1 cellular context compared by ENCODE assay signal in the genomic region with DNA sequence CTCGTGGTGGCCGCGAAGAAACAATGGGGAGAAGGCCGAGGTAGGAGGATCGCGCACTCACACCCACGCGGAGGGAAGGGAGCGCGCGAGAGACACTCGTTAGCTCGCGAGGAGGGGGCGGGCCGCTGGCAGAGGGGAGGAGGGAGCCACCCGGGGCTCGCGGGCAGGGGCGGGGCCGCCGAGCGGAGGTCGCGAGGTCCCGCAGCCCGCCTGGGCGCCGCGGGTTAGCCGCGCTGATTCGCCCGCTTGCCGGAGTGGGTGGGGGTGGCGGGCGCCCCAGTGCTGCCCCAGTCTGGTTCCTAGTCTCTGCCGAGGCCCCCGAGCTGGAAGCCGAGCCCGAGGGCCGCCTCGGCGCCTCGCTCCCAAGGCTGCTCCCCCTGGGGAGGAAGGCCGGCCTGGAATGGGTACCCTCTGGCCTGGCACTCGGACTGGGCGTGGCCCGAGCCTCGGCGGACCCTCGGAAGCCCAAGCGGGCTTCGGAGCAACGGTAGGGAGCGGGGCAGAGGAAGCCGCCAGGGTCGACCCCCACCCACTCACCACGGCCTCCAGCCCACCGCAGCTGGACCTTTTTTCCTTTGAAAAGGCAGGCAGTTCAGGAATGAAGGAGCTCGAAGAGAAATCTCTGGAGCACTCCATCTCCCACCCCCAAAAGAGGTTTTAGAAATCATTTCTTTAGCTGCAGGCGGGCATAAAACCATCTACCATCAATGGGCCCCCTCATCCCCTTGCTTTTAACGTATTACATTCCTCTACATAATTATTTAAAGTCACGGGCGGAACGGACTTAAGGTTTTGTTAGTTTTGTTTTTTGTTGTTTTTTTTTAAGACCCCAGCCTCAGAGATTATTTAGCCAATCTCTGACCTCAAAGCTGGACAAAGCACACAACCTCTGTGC.
TF ChIP-seq lines count a peak whose summit lies in the region.

No MANE protein-coding gene starts in this region.

TF ChIP-seq in HEK293, 187 proteins besides CTCF, POLR2A, EP300 and RAD21 (continued from another document and continues in another):
- no peak for TF ChIP-seq ZSCAN5A (tag by site-specific recombination; IDR thresholded peaks at IDR 0.05)
- TF ChIP-seq ZNF610 (tag by site-specific recombination; IDR thresholded peaks at IDR 0.05; ENCODE audit: borderline replicate concordance), result no peak
- TF ChIP-seq KLF1 (tag by site-specific recombination; IDR thresholded peaks at IDR 0.05), result peak; percentile 63
- no peak; the same call in 1 of the 2 replicates for TF ChIP-seq GLIS1 (tag by site-specific recombination; IDR thresholded peaks at IDR 0.05)
- TF ChIP-seq PRDM4 (tag by site-specific recombination; IDR thresholded peaks at IDR 0.05), result 0 out of 2 replicates have a peak, but pooled peaks have one; percentile 15
- TF ChIP-seq BCL11B (tag by site-specific recombination; IDR thresholded peaks at IDR 0.05; ENCODE audit: low read depth), result peak; percentile 57; the same call in 1 of the 2 replicates
- TF ChIP-seq ZNF670 (tag by site-specific recombination; IDR thresholded peaks at IDR 0.05; ENCODE audit: low read depth), result no peak
- no peak for TF ChIP-seq ZNF18 (tag by site-specific recombination; IDR thresholded peaks at IDR 0.05)
- TF ChIP-seq ZNF555 (tag by site-specific recombination; conservative IDR thresholded peaks at IDR 0.05), result no peak
- peak; percentile 27; the same call in 1 of the 2 replicates for TF ChIP-seq KLF10 (tag by site-specific recombination; IDR thresholded peaks at IDR 0.05)
- peak; percentile 81 for TF ChIP-seq ZBTB8A (tag by site-specific recombination; IDR thresholded peaks at IDR 0.05)
- no peak for TF ChIP-seq ZNF114 (tag by site-specific recombination; IDR thresholded peaks at IDR 0.05)
- no peak for TF ChIP-seq ZNF302 (tag by site-specific recombination; IDR thresholded peaks at IDR 0.05; ENCODE audit: low read depth)
- TF ChIP-seq ZNF658 (tag by site-specific recombination; IDR thresholded peaks at IDR 0.05), result no peak
- TF ChIP-seq ZNF350 (tag by site-specific recombination; IDR thresholded peaks at IDR 0.05), result no peak
- TF ChIP-seq IKZF3 (tag by site-specific recombination; IDR thresholded peaks at IDR 0.05), result peak; percentile 51; the same call in 1 of the 2 replicates
- TF ChIP-seq ZSCAN30 (tag by site-specific recombination; IDR thresholded peaks at IDR 0.05), result peak; percentile 86; the same call in 1 of the 2 replicates
- TF ChIP-seq KLF17 (tag by site-specific recombination; IDR thresholded peaks at IDR 0.05), result no peak
- peak; percentile 88 for TF ChIP-seq ZNF335 (tag by site-specific recombination; conservative IDR thresholded peaks at IDR 0.05)
- no peak for TF ChIP-seq ZNF146 (tag by site-specific recombination; IDR thresholded peaks at IDR 0.05)
- no peak for TF ChIP-seq ZFP37 (tag by site-specific recombination; IDR thresholded peaks at IDR 0.05)
- TF ChIP-seq, protein P1, sequence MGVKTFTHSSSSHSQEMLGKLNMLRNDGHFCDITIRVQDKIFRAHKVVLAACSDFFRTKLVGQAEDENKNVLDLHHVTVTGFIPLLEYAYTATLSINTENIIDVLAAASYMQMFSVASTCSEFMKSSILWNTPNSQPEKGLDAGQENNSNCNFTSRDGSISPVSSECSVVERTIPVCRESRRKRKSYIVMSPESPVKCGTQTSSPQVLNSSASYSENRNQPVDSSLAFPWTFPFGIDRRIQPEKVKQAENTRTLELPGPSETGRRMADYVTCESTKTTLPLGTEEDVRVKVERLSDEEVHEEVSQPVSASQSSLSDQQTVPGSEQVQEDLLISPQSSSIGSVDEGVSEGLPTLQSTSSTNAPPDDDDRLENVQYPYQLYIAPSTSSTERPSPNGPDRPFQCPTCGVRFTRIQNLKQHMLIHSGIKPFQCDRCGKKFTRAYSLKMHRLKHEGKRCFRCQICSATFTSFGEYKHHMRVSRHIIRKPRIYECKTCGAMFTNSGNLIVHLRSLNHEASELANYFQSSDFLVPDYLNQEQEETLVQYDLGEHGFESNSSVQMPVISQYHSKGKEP (tag by site-specific recombination; IDR thresholded peaks at IDR 0.05), result 0 out of 2 replicates have a peak, but pooled peaks have one; percentile 12
- peak; percentile 50; the same call in 1 of the 2 replicates for TF ChIP-seq ZNF423 (tag by site-specific recombination; IDR thresholded peaks at IDR 0.05)
- TF ChIP-seq RBAK (tag by site-specific recombination; IDR thresholded peaks at IDR 0.05), result 0 out of 2 replicates have a peak, but pooled peaks have one; percentile 0
- TF ChIP-seq ZNF529 (tag by site-specific recombination; IDR thresholded peaks at IDR 0.05; ENCODE audit: insufficient replicate concordance), result no peak
- TF ChIP-seq ZNF792 (tag by site-specific recombination; IDR thresholded peaks at IDR 0.05), result no peak
- no peak for TF ChIP-seq ZNF76 (tag by site-specific recombination; IDR thresholded peaks at IDR 0.05; ENCODE audit: borderline replicate concordance, low read depth)
- TF ChIP-seq ZNF155 (tag by site-specific recombination; IDR thresholded peaks at IDR 0.05), result no peak
- TF ChIP-seq, protein P2, sequence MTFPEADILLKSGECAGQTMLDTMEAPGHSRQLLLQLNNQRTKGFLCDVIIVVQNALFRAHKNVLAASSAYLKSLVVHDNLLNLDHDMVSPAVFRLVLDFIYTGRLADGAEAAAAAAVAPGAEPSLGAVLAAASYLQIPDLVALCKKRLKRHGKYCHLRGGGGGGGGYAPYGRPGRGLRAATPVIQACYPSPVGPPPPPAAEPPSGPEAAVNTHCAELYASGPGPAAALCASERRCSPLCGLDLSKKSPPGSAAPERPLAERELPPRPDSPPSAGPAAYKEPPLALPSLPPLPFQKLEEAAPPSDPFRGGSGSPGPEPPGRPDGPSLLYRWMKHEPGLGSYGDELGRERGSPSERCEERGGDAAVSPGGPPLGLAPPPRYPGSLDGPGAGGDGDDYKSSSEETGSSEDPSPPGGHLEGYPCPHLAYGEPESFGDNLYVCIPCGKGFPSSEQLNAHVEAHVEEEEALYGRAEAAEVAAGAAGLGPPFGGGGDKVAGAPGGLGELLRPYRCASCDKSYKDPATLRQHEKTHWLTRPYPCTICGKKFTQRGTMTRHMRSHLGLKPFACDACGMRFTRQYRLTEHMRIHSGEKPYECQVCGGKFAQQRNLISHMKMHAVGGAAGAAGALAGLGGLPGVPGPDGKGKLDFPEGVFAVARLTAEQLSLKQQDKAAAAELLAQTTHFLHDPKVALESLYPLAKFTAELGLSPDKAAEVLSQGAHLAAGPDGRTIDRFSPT (tag by site-specific recombination; IDR thresholded peaks at IDR 0.05), result peak; percentile 85; the same call in 1 of the 2 replicates
- no peak for TF ChIP-seq GLI4 (tag by site-specific recombination; IDR thresholded peaks at IDR 0.05)
- TF ChIP-seq, protein P3, sequence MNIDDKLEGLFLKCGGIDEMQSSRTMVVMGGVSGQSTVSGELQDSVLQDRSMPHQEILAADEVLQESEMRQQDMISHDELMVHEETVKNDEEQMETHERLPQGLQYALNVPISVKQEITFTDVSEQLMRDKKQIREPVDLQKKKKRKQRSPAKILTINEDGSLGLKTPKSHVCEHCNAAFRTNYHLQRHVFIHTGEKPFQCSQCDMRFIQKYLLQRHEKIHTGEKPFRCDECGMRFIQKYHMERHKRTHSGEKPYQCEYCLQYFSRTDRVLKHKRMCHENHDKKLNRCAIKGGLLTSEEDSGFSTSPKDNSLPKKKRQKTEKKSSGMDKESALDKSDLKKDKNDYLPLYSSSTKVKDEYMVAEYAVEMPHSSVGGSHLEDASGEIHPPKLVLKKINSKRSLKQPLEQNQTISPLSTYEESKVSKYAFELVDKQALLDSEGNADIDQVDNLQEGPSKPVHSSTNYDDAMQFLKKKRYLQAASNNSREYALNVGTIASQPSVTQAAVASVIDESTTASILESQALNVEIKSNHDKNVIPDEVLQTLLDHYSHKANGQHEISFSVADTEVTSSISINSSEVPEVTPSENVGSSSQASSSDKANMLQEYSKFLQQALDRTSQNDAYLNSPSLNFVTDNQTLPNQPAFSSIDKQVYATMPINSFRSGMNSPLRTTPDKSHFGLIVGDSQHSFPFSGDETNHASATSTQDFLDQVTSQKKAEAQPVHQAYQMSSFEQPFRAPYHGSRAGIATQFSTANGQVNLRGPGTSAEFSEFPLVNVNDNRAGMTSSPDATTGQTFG (tag by site-specific recombination; IDR thresholded peaks at IDR 0.05; ENCODE audit: borderline replicate concordance), result no peak
- TF ChIP-seq ZNF830 (tag by site-specific recombination; IDR thresholded peaks at IDR 0.05; ENCODE audit: low read depth), result no peak
- no peak for TF ChIP-seq ZNF16 (tag by site-specific recombination; IDR thresholded peaks at IDR 0.05; ENCODE audit: low read depth)
- TF ChIP-seq, protein P4, sequence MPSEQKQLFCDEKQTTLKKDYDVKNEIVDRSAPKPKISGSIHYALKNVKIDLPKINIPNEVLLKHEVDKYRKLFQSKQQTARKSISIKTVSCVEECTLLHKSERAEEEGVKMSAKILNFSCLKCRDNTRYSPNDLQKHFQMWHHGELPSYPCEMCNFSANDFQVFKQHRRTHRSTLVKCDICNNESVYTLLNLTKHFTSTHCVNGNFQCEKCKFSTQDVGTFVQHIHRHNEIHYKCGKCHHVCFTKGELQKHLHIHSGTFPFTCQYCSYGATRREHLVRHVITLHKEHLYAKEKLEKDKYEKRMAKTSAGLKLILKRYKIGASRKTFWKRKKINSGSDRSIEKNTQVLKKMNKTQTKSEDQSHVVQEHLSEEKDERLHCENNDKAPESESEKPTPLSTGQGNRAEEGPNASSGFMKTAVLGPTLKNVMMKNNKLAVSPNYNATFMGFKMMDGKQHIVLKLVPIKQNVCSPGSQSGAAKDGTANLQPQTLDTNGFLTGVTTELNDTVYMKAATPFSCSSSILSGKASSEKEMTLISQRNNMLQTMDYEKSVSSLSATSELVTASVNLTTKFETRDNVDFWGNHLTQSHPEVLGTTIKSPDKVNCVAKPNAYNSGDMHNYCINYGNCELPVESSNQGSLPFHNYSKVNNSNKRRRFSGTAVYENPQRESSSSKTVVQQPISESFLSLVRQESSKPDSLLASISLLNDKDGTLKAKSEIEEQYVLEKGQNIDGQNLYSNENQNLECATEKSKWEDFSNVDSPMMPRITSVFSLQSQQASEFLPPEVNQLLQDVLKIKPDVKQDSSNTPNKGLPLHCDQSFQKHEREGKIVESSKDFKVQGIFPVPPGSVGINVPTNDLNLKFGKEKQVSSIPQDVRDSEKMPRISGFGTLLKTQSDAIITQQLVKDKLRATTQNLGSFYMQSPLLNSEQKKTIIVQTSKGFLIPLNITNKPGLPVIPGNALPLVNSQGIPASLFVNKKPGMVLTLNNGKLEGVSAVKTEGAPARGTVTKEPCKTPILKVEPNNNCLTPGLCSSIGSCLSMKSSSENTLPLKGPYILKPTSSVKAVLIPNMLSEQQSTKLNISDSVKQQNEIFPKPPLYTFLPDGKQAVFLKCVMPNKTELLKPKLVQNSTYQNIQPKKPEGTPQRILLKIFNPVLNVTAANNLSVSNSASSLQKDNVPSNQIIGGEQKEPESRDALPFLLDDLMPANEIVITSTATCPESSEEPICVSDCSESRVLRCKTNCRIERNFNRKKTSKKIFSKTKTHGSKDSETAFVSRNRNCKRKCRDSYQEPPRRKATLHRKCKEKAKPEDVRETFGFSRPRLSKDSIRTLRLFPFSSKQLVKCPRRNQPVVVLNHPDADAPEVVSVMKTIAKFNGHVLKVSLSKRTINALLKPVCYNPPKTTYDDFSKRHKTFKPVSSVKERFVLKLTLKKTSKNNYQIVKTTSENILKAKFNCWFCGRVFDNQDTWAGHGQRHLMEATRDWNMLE (tag by site-specific recombination; conservative IDR thresholded peaks at IDR 0.05; ENCODE audit: low read depth), result no peak
